Comparison of ENCODE assay signal across 13 cellular contexts in the genomic region with DNA sequence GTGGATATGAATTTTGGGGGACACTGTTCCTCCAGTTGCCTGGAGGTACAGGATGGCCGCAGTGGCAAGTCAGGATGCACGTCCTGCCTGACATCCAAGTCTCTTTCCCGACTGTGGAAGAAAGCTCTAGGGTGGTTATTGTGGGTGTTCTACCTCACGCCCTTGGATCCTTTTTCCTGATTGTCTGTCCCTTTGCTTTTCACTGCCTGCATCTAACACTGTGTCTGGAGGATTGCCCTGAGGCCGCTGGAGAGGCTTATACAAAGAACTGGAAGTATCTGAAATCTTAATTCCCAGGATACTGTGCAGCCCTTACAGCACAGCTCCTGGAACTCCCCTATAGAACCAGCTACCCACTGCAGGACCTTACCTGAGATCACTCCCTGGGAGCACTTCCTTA.
DNase-seq lines count a peak whose midpoint lies in the region; ATAC-seq and TF ChIP-seq lines count a peak whose summit lies in the region.
"Had no signal": no experiment of that assay in that cellular context is flagged by ENCODE, and none has a peak within 500 bp of the region (broad histone marks: within the 10 kb centered on the region; RNA-seq: fewer than 3 reads in every experiment).

No MANE protein-coding gene starts in this region.

- ATAC-seq in activated naive CD4-positive, alpha-beta T cell treated with anti-CD3 and anti-CD28 coated beads, Interleukin-2, amount 50 U/mL, for 72 hours, result no peak
- ATAC-seq: A549 had no signal

- H3K36me3 Mint-ChIP-seq in activated naive CD4-positive, alpha-beta T cell treated with anti-CD3 and anti-CD28 coated beads, Interleukin-2, amount 50 U/mL, for 72 hours, result no peaks in the 10 kb centered on the region
- H3K36me3 Mint-ChIP-seq: CD4-positive, alpha-beta memory T cell had no signal

- no peaks in the 10 kb centered on the region for H3K9me3 Mint-ChIP-seq in activated naive CD4-positive, alpha-beta T cell treated with anti-CD3 and anti-CD28 coated beads, Interleukin-2, amount 50 U/mL, for 72 hours

- TF ChIP-seq CTCF in VCaP (conservative IDR thresholded peaks at IDR 0.05), result no peak

- no peak overlapping the region for H3K27ac Mint-ChIP-seq in activated naive CD4-positive, alpha-beta T cell treated with anti-CD3 and anti-CD28 coated beads, Interleukin-2, amount 50 U/mL, for 72 hours
- H3K27ac Mint-ChIP-seq: CD4-positive, alpha-beta memory T cell had no signal

- H3K27ac ChIP-seq in VCaP, result peak overlapping the region; percentile 81
- H3K27ac ChIP-seq: A549, C4-2B had no signal

- peak; percentile 38 for DNase-seq in ecto neural progenitor cell (ENCODE audit: low spot score)
- peak; percentile 0 for DNase-seq in mucosa of gallbladder (ENCODE audit: low spot score)
- DNase-seq in ureter (ENCODE audit: low spot score), result peak; percentile 6
- DNase-seq in NCI-H2196 treated with DMSO at 0.1 percent for 48 hours (lab: John Stamatoyannopoulos, UW; ENCODE audit: unreplicated experiment), result no peak
- DNase-seq in activated naive CD4-positive, alpha-beta T cell treated with anti-CD3 and anti-CD28 coated beads, Interleukin-2, amount 50 U/mL, for 72 hours (ENCODE audit: low spot score in 2 of 2), result no peak
- DNase-seq: BE2C; CD4-positive, alpha-beta memory T cell; COR-L47; DMS153; GF-D8 had no signal

Comparison
In these comparisons a context has a peak if more than half of its experiments do, and no peak if none do; other contexts are left out.
1. DNase-seq: peak in ecto neural progenitor cell (single experiment), mucosa of gallbladder (single experiment) and ureter (single experiment); none in NCI-H2196 treated with DMSO at 0.1 percent for 48 hours (single experiment) and activated naive CD4-positive, alpha-beta T cell treated with anti-CD3 and anti-CD28 coated beads, Interleukin-2, amount 50 U/mL, for 72 hours (0 of 2).